20 cellular contexts compared by ENCODE assay signal in genomic region chr1:186440584-186440983, GRCh38. TPM values are rescaled to one million over a fixed set of nuclear protein-coding genes. Genes with fewer than 3 reads are reported as not detected.
DNase-seq lines count a peak whose midpoint lies in the region; ATAC-seq, FAIRE-seq and TF ChIP-seq lines count a peak whose summit lies in the region.
"Had no signal": no experiment of that assay in that cellular context is flagged by ENCODE, and none has a peak within 500 bp of the region (broad histone marks: within the 10 kb centered on the region; RNA-seq: fewer than 3 reads in every experiment).

No MANE protein-coding gene starts in this region.

- FAIRE-seq in frontal cortex (lab: Jason Lieb, UNC) = no peak

- no peaks in the 10 kb centered on the region for H3K27me3 ChIP-seq in gastrocnemius medialis
- H3K27me3 ChIP-seq: gastroesophageal sphincter, MG63, suprapubic skin had no signal

- no peaks in the 10 kb centered on the region for H3K4me1 ChIP-seq in gastrocnemius medialis
- H3K4me1 ChIP-seq: suprapubic skin had no signal

- no peak for TF ChIP-seq POLR2A in gastrocnemius medialis (IDR thresholded peaks at IDR 0.05)

- no peak for TF ChIP-seq CTCF in gastrocnemius medialis (IDR thresholded peaks at IDR 0.05 in 4 of 5, conservative IDR thresholded peaks at IDR 0.05 in 1 of 5)

- no peak overlapping the region for H3K4me3 ChIP-seq in gastrocnemius medialis
- H3K4me3 ChIP-seq: gastroesophageal sphincter, MG63, suprapubic skin had no signal

- no peaks in the 10 kb centered on the region for H3K9me3 ChIP-seq in gastrocnemius medialis
- H3K9me3 ChIP-seq: gastroesophageal sphincter, MG63, suprapubic skin had no signal

- intact Hi-C loops in posterior vena cava (cut with DNase I) = no loop called here
- intact Hi-C loops in gastrocnemius medialis (cut with DNase I; ENCODE audit: low total_unique reads) = no loop called here

- in situ Hi-C loops in gastrocnemius medialis (cut with MboI; ENCODE audit: low sequenced_read_pairs in 4 of 4) = no loop called here

- no peak for ATAC-seq in gastrocnemius medialis
- ATAC-seq: activated CD8-positive, alpha-beta T cell treated with anti-CD3 and anti-CD28 coated beads for 36 hours; gastroesophageal sphincter had no signal

- DNase-seq in NCI-H510A treated with DMSO at 0.1 percent for 48 hours (lab: John Stamatoyannopoulos, UW) = peak; percentile 47
- DNase-seq in NCI-H510A (lab: John Stamatoyannopoulos, UW) = no peak
- peak; percentile 39 for DNase-seq in NCI-H226
- DNase-seq in astrocyte of the hippocampus (ENCODE audit: low read depth, low spot score) = peak; percentile 27
- peak; percentile 78 for DNase-seq in renal cortical epithelial cell (ENCODE audit: low read depth)
- no peak for DNase-seq in frontal cortex (ENCODE audit: low spot score in 2 of 2)
- no peak for DNase-seq in posterior vena cava (ENCODE audit: low spot score)
- no peak for DNase-seq in gastrocnemius medialis
- DNase-seq: activated CD8-positive, alpha-beta T cell treated with anti-CD3 and anti-CD28 coated beads for 36 hours; activated effector memory CD4-positive, alpha-beta T cell treated with Interleukin-2 at 50 U/mL for 16 hours; anterior cingulate cortex; CD8-positive, alpha-beta memory T cell; effector CD4-positive, alpha-beta T cell; MG63; NCI-H345; posterior cingulate gyrus had no signal

- H3K36me3 ChIP-seq in gastrocnemius medialis = no peaks in the 10 kb centered on the region
- H3K36me3 ChIP-seq: MG63, suprapubic skin had no signal

- H3K27ac ChIP-seq in gastrocnemius medialis = no peak overlapping the region
- H3K27ac ChIP-seq: gastroesophageal sphincter, suprapubic skin had no signal

RNA-seq across cellular contexts. Expression of gene PDC, which starts 20.3 kb away (rescaled TPM):
- not detected in 2 replicates for total RNA-seq in renal cortical epithelial cell
- not detected for total RNA-seq in frontal cortex
- total RNA-seq in posterior vena cava = not detected
- total RNA-seq in gastrocnemius medialis = not detected
- total RNA-seq: A673; activated CD8-positive, alpha-beta T cell treated with anti-CD3 and anti-CD28 coated beads for 36 hours; CD8-positive, alpha-beta memory T cell; gastroesophageal sphincter; myocyte; suprapubic skin had no signal

Comparison
In these comparisons a context has a peak if more than half of its experiments do, and no peak if none do; other contexts are left out.
1. DNase-seq: peak in NCI-H510A treated with DMSO at 0.1 percent for 48 hours (single experiment), NCI-H226 (single experiment), astrocyte of the hippocampus (single experiment) and renal cortical epithelial cell (single experiment); none in NCI-H510A (single experiment), frontal cortex (0 of 2), posterior vena cava (single experiment) and gastrocnemius medialis (0 of 2).